In the genomic region with DNA sequence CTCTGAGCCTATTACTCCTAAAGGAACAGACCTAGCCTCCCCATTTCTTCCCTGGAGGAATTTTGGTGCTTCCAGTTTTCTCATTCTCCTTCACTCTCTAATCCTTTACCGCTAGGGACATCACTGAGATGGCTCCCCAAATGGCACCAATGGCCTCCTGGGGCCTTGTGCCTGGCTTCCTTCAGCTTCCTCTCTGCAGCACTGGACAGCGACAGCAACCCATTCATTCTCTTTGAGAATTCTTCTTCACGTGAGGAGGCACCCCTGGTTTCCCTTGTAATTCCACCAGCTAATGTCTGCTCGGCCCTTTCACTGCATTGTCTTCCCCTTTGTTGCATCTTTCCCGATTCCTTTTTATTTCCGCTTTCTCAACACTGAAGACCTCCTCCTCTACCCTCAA, we compare ENCODE assay signal across 2 cellular contexts.
TF ChIP-seq lines count a peak whose summit lies in the region.

No MANE protein-coding gene starts in this region.

TF ChIP-seq in HCT116, 20 proteins besides CTCF, POLR2A, EP300 and RAD21:
- TF ChIP-seq CEBPB (IDR thresholded peaks at IDR 0.05; ENCODE audit: low read depth): no peak
- TF ChIP-seq, protein P1, sequence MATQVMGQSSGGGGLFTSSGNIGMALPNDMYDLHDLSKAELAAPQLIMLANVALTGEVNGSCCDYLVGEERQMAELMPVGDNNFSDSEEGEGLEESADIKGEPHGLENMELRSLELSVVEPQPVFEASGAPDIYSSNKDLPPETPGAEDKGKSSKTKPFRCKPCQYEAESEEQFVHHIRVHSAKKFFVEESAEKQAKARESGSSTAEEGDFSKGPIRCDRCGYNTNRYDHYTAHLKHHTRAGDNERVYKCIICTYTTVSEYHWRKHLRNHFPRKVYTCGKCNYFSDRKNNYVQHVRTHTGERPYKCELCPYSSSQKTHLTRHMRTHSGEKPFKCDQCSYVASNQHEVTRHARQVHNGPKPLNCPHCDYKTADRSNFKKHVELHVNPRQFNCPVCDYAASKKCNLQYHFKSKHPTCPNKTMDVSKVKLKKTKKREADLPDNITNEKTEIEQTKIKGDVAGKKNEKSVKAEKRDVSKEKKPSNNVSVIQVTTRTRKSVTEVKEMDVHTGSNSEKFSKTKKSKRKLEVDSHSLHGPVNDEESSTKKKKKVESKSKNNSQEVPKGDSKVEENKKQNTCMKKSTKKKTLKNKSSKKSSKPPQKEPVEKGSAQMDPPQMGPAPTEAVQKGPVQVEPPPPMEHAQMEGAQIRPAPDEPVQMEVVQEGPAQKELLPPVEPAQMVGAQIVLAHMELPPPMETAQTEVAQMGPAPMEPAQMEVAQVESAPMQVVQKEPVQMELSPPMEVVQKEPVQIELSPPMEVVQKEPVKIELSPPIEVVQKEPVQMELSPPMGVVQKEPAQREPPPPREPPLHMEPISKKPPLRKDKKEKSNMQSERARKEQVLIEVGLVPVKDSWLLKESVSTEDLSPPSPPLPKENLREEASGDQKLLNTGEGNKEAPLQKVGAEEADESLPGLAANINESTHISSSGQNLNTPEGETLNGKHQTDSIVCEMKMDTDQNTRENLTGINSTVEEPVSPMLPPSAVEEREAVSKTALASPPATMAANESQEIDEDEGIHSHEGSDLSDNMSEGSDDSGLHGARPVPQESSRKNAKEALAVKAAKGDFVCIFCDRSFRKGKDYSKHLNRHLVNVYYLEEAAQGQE (IDR thresholded peaks at IDR 0.05; ENCODE audit: low read depth): peak; percentile 12

TF ChIP-seq in GM12878, 131 proteins besides CTCF, POLR2A, EP300 and RAD21:
- TF ChIP-seq, protein P1 (IDR thresholded peaks at IDR 0.05; ENCODE audit: low read depth, low read length): peak; percentile 61; the same call in 1 of the 2 replicates
- TF ChIP-seq NBN (IDR thresholded peaks at IDR 0.05) (no peak), RB1 (IDR thresholded peaks at IDR 0.05; ENCODE audit: borderline replicate concordance) (no peak), HDGF (IDR thresholded peaks at IDR 0.05) (no peak), ZSCAN29 (IDR thresholded peaks at IDR 0.05) (no peak), ZNF217 (IDR thresholded peaks at IDR 0.05) (no peak), SMARCA5 (IDR thresholded peaks at IDR 0.05) (no peak), KAT2A (conservative IDR thresholded peaks at IDR 0.05; ENCODE audit: control insufficient read depth, low read depth, low read length) (no peak)
